8 cellular contexts compared by ENCODE assay signal in genomic region chr17:42536048-42536371, GRCh38. TPM values are rescaled to one million over a fixed set of nuclear protein-coding genes. Genes with fewer than 3 reads are reported as not detected.
DNase-seq lines count a peak whose midpoint lies in the region; ATAC-seq and TF ChIP-seq lines count a peak whose summit lies in the region.

TSS of gene NAGLU (plus strand) at chr17:42536241. CDS start at chr17:42536273, 32 bp downstream.

- H3K9me3 Mint-ChIP-seq in activated T-helper 2 cell treated with anti-CD3 and anti-CD28 coated beads, Interferon-gamma antibody, Interleukin-2, Interleukin-4, amounts not matched to agents 10 μg/mL and 5 μg/mL and 100 μg/mL, durations not matched to agents 14 hours and 24 hours and 36 hours: no peaks in the 10 kb centered on the region
- no peaks in the 10 kb centered on the region for H3K9me3 Mint-ChIP-seq in natural killer cell treated with Interleukin-12 subunit alpha and Interleukin-12 subunit beta and Interleukin-15 and Interleukin-18, amount 100 ng/mL, for 72 hours

- H2AFZ ChIP-seq in DND-41 (ENCODE audit: low read depth, low read length): peak within 1 kb of the TSS; percentile 69
- H2AFZ ChIP-seq in Karpas-422 (ENCODE audit: low read length): peak within 1 kb of the TSS; percentile 60; the same call in 1 of the 2 replicates

- DNase-seq in DND-41 (peak; percentile 87), Karpas-422 (peak; percentile 98), RPMI8226 (peak; percentile 96), fibroblast of mammary gland (ENCODE audit: low read depth) (peak; percentile 82)
- peak; percentile 85 for DNase-seq in activated T-helper 2 cell treated with anti-CD3 and anti-CD28 coated beads, Interferon-gamma antibody, Interleukin-2, Interleukin-4, amounts not matched to agents 10 μg/mL and 5 μg/mL and 100 μg/mL, durations not matched to agents 14 hours and 24 hours and 36 hours (ENCODE audit: low spot score)
- peak; percentile 94 for DNase-seq in natural killer cell treated with Interleukin-12 subunit alpha and Interleukin-12 subunit beta and Interleukin-15 and Interleukin-18, amount 100 ng/mL, for 72 hours (ENCODE audit: low spot score)
- DNase-seq in stimulated activated naive CD8-positive, alpha-beta T cell treated with anti-CD3 and anti-CD28 coated beads, Interleukin-15, Interleukin-2, amounts not matched to agents 100 U/mL and 50 U/mL, for 24 hours: peak; percentile 94

- H3K9ac ChIP-seq in DND-41 (ENCODE audit: low read depth, low read length): peak within 1 kb of the TSS; percentile 71
- peak within 1 kb of the TSS; percentile 90 for H3K9ac ChIP-seq in Karpas-422 (ENCODE audit: low read length)

- no peaks in the 10 kb centered on the region for H3K9me3 ChIP-seq in DND-41 (ENCODE audit: insufficient read depth, low read length, severe bottlenecking)
- H3K9me3 ChIP-seq in Karpas-422 (ENCODE audit: low read length): no peaks in the 10 kb centered on the region

- H3K4me1 ChIP-seq in DND-41 (ENCODE audit: insufficient read depth, low read length) (peaks cover 49% of the 10 kb centered on the region), Karpas-422 (ENCODE audit: low read length) (peaks cover 24% of the 10 kb centered on the region)

- ATAC-seq in DND-41 (ENCODE audit: insufficient read depth, low read depth) (peak; percentile 81), GM21825 (IDR thresholded peaks at IDR 0.05; ENCODE audit: unreplicated experiment) (peak; percentile 72)
- ATAC-seq in natural killer cell treated with Interleukin-12 subunit alpha and Interleukin-12 subunit beta and Interleukin-15 and Interleukin-18, amount 100 ng/mL, for 72 hours: peak; percentile 96
- ATAC-seq in stimulated activated naive CD8-positive, alpha-beta T cell treated with anti-CD3 and anti-CD28 coated beads, Interleukin-15, Interleukin-2, amounts not matched to agents 100 U/mL and 50 U/mL, for 24 hours: peak; percentile 93

- peaks cover 7% of the 10 kb centered on the region; the same call in 1 of the 2 replicates for H4K20me1 ChIP-seq in DND-41 (ENCODE audit: insufficient read depth, low read length)
- H4K20me1 ChIP-seq in Karpas-422 (ENCODE audit: insufficient read depth, low read depth, low read length): peaks cover 12% of the 10 kb centered on the region; the same call in 1 of the 2 replicates

- H3K27me3 Mint-ChIP-seq in activated T-helper 2 cell treated with anti-CD3 and anti-CD28 coated beads, Interferon-gamma antibody, Interleukin-2, Interleukin-4, amounts not matched to agents 10 μg/mL and 5 μg/mL and 100 μg/mL, durations not matched to agents 14 hours and 24 hours and 36 hours (ENCODE audit: low read depth): peaks cover 8% of the 10 kb centered on the region
- no peaks in the 10 kb centered on the region for H3K27me3 Mint-ChIP-seq in natural killer cell treated with Interleukin-12 subunit alpha and Interleukin-12 subunit beta and Interleukin-15 and Interleukin-18, amount 100 ng/mL, for 72 hours

- TF ChIP-seq CTCF in DND-41 (IDR thresholded peaks at IDR 0.05; ENCODE audit: borderline replicate concordance, extremely low read depth, low read length, poor library complexity, severe bottlenecking) (no peak), fibroblast of mammary gland (conservative IDR thresholded peaks at IDR 0.05; ENCODE audit: control insufficient read depth, insufficient read depth, low read depth, low read length) (no peak)

- peaks cover 16% of the 10 kb centered on the region for H3K36me3 ChIP-seq in DND-41 (ENCODE audit: insufficient read depth, low read length)
- H3K36me3 ChIP-seq in Karpas-422 (ENCODE audit: insufficient read depth, low read length): peaks cover 13% of the 10 kb centered on the region

- peak within 1 kb of the TSS; percentile 59 for H3K27ac ChIP-seq in DND-41 (ENCODE audit: low read length)
- H3K27ac ChIP-seq in Karpas-422 (ENCODE audit: low read length): peak within 1 kb of the TSS; percentile 72

- peak within 1 kb of the TSS; percentile 88 for H3K4me3 Mint-ChIP-seq in activated T-helper 2 cell treated with anti-CD3 and anti-CD28 coated beads, Interferon-gamma antibody, Interleukin-2, Interleukin-4, amounts not matched to agents 10 μg/mL and 5 μg/mL and 100 μg/mL, durations not matched to agents 14 hours and 24 hours and 36 hours (ENCODE audit: low read depth)
- peak within 1 kb of the TSS; percentile 88 for H3K4me3 Mint-ChIP-seq in natural killer cell treated with Interleukin-12 subunit alpha and Interleukin-12 subunit beta and Interleukin-15 and Interleukin-18, amount 100 ng/mL, for 72 hours

- intact Hi-C loops in activated T-helper 2 cell treated with anti-CD3 and anti-CD28 coated beads, Interferon-gamma antibody, Interleukin-2, Interleukin-4, amounts not matched to agents 10 μg/mL and 5 μg/mL and 100 μg/mL, durations not matched to agents 14 hours and 24 hours and 36 hours (cut with micrococcal nuclease): no loop called here

- H3K27me3 ChIP-seq in DND-41 (ENCODE audit: insufficient read depth, low read length, poor library complexity) (no peaks in the 10 kb centered on the region), Karpas-422 (ENCODE audit: low read length) (no peaks in the 10 kb centered on the region)

- H3K4me3 ChIP-seq in DND-41 (ENCODE audit: low read depth in 1 of 2, low read length in 2 of 2) (peak within 1 kb of the TSS; percentile 36 to 67; a peak in 3 of 4 replicates), Karpas-422 (ENCODE audit: low read length) (peak within 1 kb of the TSS; percentile 98), fibroblast of mammary gland (ENCODE audit: control insufficient read depth, low read depth, low read length) (peak within 1 kb of the TSS; percentile 67)

- peak within 1 kb of the TSS; percentile 77 for H3K4me2 ChIP-seq in DND-41 (ENCODE audit: insufficient read depth, low read length)
- H3K4me2 ChIP-seq in Karpas-422 (ENCODE audit: low read depth, low read length, poor library complexity, severe bottlenecking): peak within 1 kb of the TSS; percentile 93

- H3K9me2 ChIP-seq in Karpas-422 (replicated peaks; ENCODE audit: insufficient read depth, low read length): no peaks in the 10 kb centered on the region

- peaks cover 13% of the 10 kb centered on the region for H3K36me3 Mint-ChIP-seq in activated T-helper 2 cell treated with anti-CD3 and anti-CD28 coated beads, Interferon-gamma antibody, Interleukin-2, Interleukin-4, amounts not matched to agents 10 μg/mL and 5 μg/mL and 100 μg/mL, durations not matched to agents 14 hours and 24 hours and 36 hours (ENCODE audit: low read depth)
- no peaks in the 10 kb centered on the region for H3K36me3 Mint-ChIP-seq in natural killer cell treated with Interleukin-12 subunit alpha and Interleukin-12 subunit beta and Interleukin-15 and Interleukin-18, amount 100 ng/mL, for 72 hours

- H3K79me2 ChIP-seq in DND-41 (ENCODE audit: insufficient read depth, low read length) (peaks cover 10% of the 10 kb centered on the region), Karpas-422 (ENCODE audit: low read length) (peaks cover 18% of the 10 kb centered on the region)

- peaks cover 27% of the 10 kb centered on the region for H3K4me1 Mint-ChIP-seq in activated T-helper 2 cell treated with anti-CD3 and anti-CD28 coated beads, Interferon-gamma antibody, Interleukin-2, Interleukin-4, amounts not matched to agents 10 μg/mL and 5 μg/mL and 100 μg/mL, durations not matched to agents 14 hours and 24 hours and 36 hours (ENCODE audit: low read depth)
- peaks cover 33 to 35% of the 10 kb centered on the region in 2 donors for H3K4me1 Mint-ChIP-seq in natural killer cell treated with Interleukin-12 subunit alpha and Interleukin-12 subunit beta and Interleukin-15 and Interleukin-18, amount 100 ng/mL, for 72 hours (ENCODE audit: low read depth in 2 of 2)

- H3K27ac Mint-ChIP-seq in activated T-helper 2 cell treated with anti-CD3 and anti-CD28 coated beads, Interferon-gamma antibody, Interleukin-2, Interleukin-4, amounts not matched to agents 10 μg/mL and 5 μg/mL and 100 μg/mL, durations not matched to agents 14 hours and 24 hours and 36 hours: peak within 1 kb of the TSS; percentile 89
- peak within 1 kb of the TSS; percentile 68 to 83 for H3K27ac Mint-ChIP-seq in natural killer cell treated with Interleukin-12 subunit alpha and Interleukin-12 subunit beta and Interleukin-15 and Interleukin-18, amount 100 ng/mL, for 72 hours

RNA-seq across cellular contexts. Expression of gene NAGLU, which starts in this region (rescaled TPM):
- total RNA-seq in Karpas-422 (2014; rRNA removed; shearing (Covaris generic); ENCODE audit: low replicate concordance): 40.0 and 71.8 TPM in 2 replicates
- 17.4 and 19.9 TPM in 2 replicates for total RNA-seq in activated T-helper 2 cell treated with anti-CD3 and anti-CD28 coated beads, Interferon-gamma antibody, Interleukin-2, Interleukin-4, amounts not matched to agents 10 μg/mL and 5 μg/mL and 100 μg/mL, durations not matched to agents 14 hours and 24 hours and 36 hours
- 10 to 100 TPM; 18.1 to 19.3 TPM for total RNA-seq in natural killer cell treated with Interleukin-12 subunit alpha and Interleukin-12 subunit beta and Interleukin-15 and Interleukin-18, amount 100 ng/mL, for 72 hours

Comparison
In these comparisons a context has a peak if more than half of its experiments do, and no peak if none do; other contexts are left out.
1. Peak in every context shown above with its lines: DNase-seq, ATAC-seq, H3K4me3 ChIP-seq and H3K27ac ChIP-seq.